Comparison of ENCODE assay signal across 8 cellular contexts in the genomic region with DNA sequence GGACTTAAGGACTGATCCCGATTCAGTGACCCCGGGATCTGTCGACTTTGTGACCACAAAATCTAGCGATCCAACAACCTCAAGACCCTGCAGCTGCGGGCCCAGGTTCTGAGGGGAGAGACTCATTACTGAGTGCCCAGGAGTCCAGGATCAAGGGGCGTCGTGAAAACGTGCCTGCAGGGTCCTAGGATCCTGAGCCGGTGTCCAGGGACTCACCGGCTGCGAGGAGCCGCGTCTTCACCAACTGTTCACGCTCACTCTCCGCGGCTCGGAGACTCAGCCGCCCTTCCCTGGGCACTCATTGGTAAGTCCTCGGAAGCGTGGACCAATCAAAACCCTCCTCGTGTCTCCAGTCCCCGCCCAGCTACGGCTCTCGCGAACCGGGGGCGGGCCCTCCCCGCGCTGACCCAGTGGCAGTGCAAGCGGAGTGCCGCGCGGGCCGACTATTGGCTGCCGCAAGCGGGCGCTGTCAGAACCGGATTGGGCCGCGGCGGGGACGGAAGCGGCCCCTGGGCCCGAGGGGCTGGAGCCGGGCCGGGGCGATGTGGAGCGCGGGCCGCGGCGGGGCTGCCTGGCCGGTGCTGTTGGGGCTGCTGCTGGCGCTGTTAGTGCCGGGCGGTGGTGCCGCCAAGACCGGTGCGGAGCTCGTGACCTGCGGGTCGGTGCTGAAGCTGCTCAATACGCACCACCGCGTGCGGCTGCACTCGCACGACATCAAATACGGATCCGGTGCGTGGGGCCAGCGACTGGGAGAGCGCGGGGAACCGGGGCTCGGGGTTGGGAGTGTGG. TPM values are rescaled to one million over a fixed set of nuclear protein-coding genes. Genes with fewer than 3 reads are reported as not detected.
DNase-seq lines count a peak whose midpoint lies in the region; ATAC-seq and TF ChIP-seq lines count a peak whose summit lies in the region.

A gene with protein sequence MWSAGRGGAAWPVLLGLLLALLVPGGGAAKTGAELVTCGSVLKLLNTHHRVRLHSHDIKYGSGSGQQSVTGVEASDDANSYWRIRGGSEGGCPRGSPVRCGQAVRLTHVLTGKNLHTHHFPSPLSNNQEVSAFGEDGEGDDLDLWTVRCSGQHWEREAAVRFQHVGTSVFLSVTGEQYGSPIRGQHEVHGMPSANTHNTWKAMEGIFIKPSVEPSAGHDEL (plus strand): TSS at position 508 of the 789 bp plus-strand sequence. CDS start 35 bp downstream, at position 543.

- peak within 1 kb of the TSS; percentile 68 for H3K4me3 ChIP-seq in lung

- peaks cover 0 to 2% of the 10 kb centered on the region in 2 donors for H3K4me1 ChIP-seq in lung (ENCODE audit: control insufficient read depth in 2 of 2, insufficient read depth in 2 of 2, low read length in 2 of 2)

- ATAC-seq in GM21360 (IDR thresholded peaks at IDR 0.05; ENCODE audit: unreplicated experiment) (peak; percentile 88), lung (ENCODE audit: insufficient read depth, low FRiP score) (peak; percentile 98)

- peak; percentile 15 for TF ChIP-seq CTCF in lung (IDR thresholded peaks at IDR 0.05; ENCODE audit: control extremely low read depth, extremely low read depth)

- H3K36me3 ChIP-seq in lung (ENCODE audit: control insufficient read depth in 2 of 2, insufficient read depth in 2 of 2, low read length in 2 of 2), result peaks cover 0 to 8% of the 10 kb centered on the region in 2 donors

- peak within 1 kb of the TSS; percentile 78 to 88 for H3K27ac ChIP-seq in lung (ENCODE audit: low read depth in 1 of 2, low read length in 1 of 2)

- DNase-seq in COLO829 (ENCODE audit: low spot score) (peak; percentile 99), HT1080 (ENCODE audit: low read depth) (peak; percentile 99), lung (ENCODE audit: low spot score) (peak; percentile 98)
- peak; percentile 94 for DNase-seq in NK-92 treated with Interleukin-12 subunit alpha and Interleukin-12 subunit beta, amount 100 ng/mL, for 24 hours (lab: John Stamatoyannopoulos, UW)
- peak; percentile 94 to 95 for DNase-seq in activated CD8-positive, alpha-beta memory T cell treated with anti-CD3 and anti-CD28 coated beads for 1 hour (ENCODE audit: extremely low read depth in 1 of 2, low read depth in 1 of 2)
- peak; percentile 96 for DNase-seq in effector CD8-positive, alpha-beta T cell (lab: John Stamatoyannopoulos, UW)
- DNase-seq in stimulated activated CD4-positive, alpha-beta T cell treated with anti-CD3 and anti-CD28 coated beads, TNF-alpha, amount 100 ng/mL, for 24 hours (ENCODE audit: low read depth in 3 of 3), result peak; percentile 96 to 98 (median 97)

- no peaks in the 10 kb centered on the region for H3K9me3 ChIP-seq in lung (ENCODE audit: control insufficient read depth in 2 of 2, insufficient read depth in 1 of 2, low read length in 1 of 2)

- H3K27me3 ChIP-seq in lung (ENCODE audit: control insufficient read depth, insufficient read depth), result no peaks in the 10 kb centered on the region

- 0 to 1% methylated on average over 76 of the region's 76 CpGs for WGBS in lung, 2 donors

RNA-seq across cellular contexts. Expression of the gene that starts here (rescaled TPM):
- total RNA-seq in HT1080 (2014; rRNA removed; shearing (Covaris generic)), result 43.7 and 51.7 TPM in 2 replicates
- 29.2 and 35.0 TPM in 2 replicates for polyA plus RNA-seq in HT1080 (2015; cell fraction: cytosol; rRNA removed)
- polyA plus RNA-seq in HT1080 (2015; cell fraction: nucleus; rRNA removed), result 6.0 and 8.8 TPM in 2 replicates
- 100 to 1,000 TPM in 1 of 2 donors, 1 to 10 TPM in 1; 7.3 to 116 TPM for total RNA-seq in lung
- 100 to 1,000 TPM in 1 of 2 donors, 10 to 100 TPM in 1; 40.0 to 200 TPM for polyA plus RNA-seq in lung

Comparison
In these comparisons a context has a peak if more than half of its experiments do, and no peak if none do; other contexts are left out.
1. Peak in every context shown above with its lines: DNase-seq, ATAC-seq, H3K4me3 ChIP-seq and H3K27ac ChIP-seq.